In the genomic region with DNA sequence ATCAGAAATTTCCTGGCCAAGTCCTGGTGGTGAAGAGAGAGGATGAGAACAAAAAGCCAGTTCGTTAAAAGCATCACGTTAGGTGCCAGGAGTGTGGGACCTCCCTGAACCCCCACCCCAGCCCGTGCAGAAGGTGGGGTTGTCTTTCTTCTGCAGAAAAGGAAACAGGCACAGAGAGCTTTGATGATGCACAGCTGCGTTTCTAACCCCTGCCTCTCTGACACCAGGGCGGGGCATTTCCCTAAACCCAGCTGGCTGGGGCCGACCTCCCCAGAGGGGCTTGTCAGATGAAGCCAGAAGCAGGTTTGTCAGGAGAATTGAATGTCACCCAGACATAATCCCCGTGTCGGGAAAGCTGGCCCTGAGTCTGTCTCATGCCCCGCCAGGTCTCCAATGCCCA, we compare ENCODE assay signal across 9 cellular contexts.
DNase-seq lines count a peak whose midpoint lies in the region; ATAC-seq and TF ChIP-seq lines count a peak whose summit lies in the region.
"Had no signal": no experiment of that assay in that cellular context is flagged by ENCODE, and none has a peak within 500 bp of the region (broad histone marks: within the 10 kb centered on the region; RNA-seq: fewer than 3 reads in every experiment).

No MANE protein-coding gene starts in this region.

- CTCF ChIA-PET in activated CD4-positive, alpha-beta memory T cell treated with anti-CD3 and anti-CD28 coated beads for 36 hours (lab: Charles Lee) = interaction anchor here (1.0 to 2.4 kb wide), 10 partner anchors 9 to 158 kb away, joined by 3 to 7 read pairs (median 4); no protein-coding TSS in a partner anchor

- H3K4me3 ChIP-seq in GM12865 (ENCODE audit: low read depth, low read length) = no peak overlapping the region

- DNase-seq in GM12865 (ENCODE audit: low read depth) = peak; percentile 58
- peak; percentile 67 for DNase-seq in activated CD4-positive, alpha-beta memory T cell treated with anti-CD3 and anti-CD28 coated beads for 36 hours
- peak; percentile 45 to 48 for DNase-seq in memory B cell (ENCODE audit: low spot score in 2 of 2)
- DNase-seq in NCI-H1436 (lab: John Stamatoyannopoulos, UW) = no peak
- DNase-seq in T1000 (lab: John Stamatoyannopoulos, UW) = no peak
- no peak for DNase-seq in HT-29 (ENCODE audit: low spot score)
- DNase-seq: KBM-7 had no signal

- H3K27me3 Mint-ChIP-seq in activated CD4-positive, alpha-beta memory T cell treated with anti-CD3 and anti-CD28 coated beads for 36 hours = no peaks in the 10 kb centered on the region
- H3K27me3 Mint-ChIP-seq in memory B cell = no peaks in the 10 kb centered on the region

- no peaks in the 10 kb centered on the region for H3K9me3 Mint-ChIP-seq in activated CD4-positive, alpha-beta memory T cell treated with anti-CD3 and anti-CD28 coated beads for 36 hours
- H3K9me3 Mint-ChIP-seq in memory B cell = no peaks in the 10 kb centered on the region

- H3K36me3 Mint-ChIP-seq in activated CD4-positive, alpha-beta memory T cell treated with anti-CD3 and anti-CD28 coated beads for 36 hours = no peaks in the 10 kb centered on the region
- H3K36me3 Mint-ChIP-seq in memory B cell = no peaks in the 10 kb centered on the region

- H3K4me1 Mint-ChIP-seq in activated CD4-positive, alpha-beta memory T cell treated with anti-CD3 and anti-CD28 coated beads for 36 hours (ENCODE audit: low read depth) = peaks cover 94% of the 10 kb centered on the region
- peaks cover 54% of the 10 kb centered on the region for H3K4me1 Mint-ChIP-seq in memory B cell

- POLR2A ChIA-PET in activated CD4-positive, alpha-beta memory T cell treated with anti-CD3 and anti-CD28 coated beads for 36 hours (lab: Charles Lee) = interaction anchor here (0.6 to 4.3 kb wide), 8 partner anchors 11 to 78 kb away, joined by 3 to 40 read pairs (median 4); no protein-coding TSS in a partner anchor

- peak overlapping the region; percentile 76 for H3K27ac Mint-ChIP-seq in activated CD4-positive, alpha-beta memory T cell treated with anti-CD3 and anti-CD28 coated beads for 36 hours
- H3K27ac Mint-ChIP-seq in memory B cell = peak overlapping the region; percentile 91

- intact Hi-C loops in activated CD4-positive, alpha-beta memory T cell treated with anti-CD3 and anti-CD28 coated beads for 36 hours (cut with micrococcal nuclease) = no loop called here

- TF ChIP-seq CTCF in GM12865 (IDR thresholded peaks at IDR 0.05; ENCODE audit: insufficient read depth, low read depth, low read length, missing control alignments) = no peak

- ATAC-seq in HG03135 (IDR thresholded peaks at IDR 0.05; ENCODE audit: unreplicated experiment) (peak; percentile 34), memory B cell (ENCODE audit: low read depth) (peak; percentile 84), GM18511 (IDR thresholded peaks at IDR 0.05; ENCODE audit: unreplicated experiment) (no peak)

- peak overlapping the region; percentile 53 for H3K4me3 Mint-ChIP-seq in activated CD4-positive, alpha-beta memory T cell treated with anti-CD3 and anti-CD28 coated beads for 36 hours
- H3K4me3 Mint-ChIP-seq in memory B cell = peak overlapping the region; percentile 79

Comparison
In these comparisons a context has a peak if more than half of its experiments do, and no peak if none do; other contexts are left out.
1. DNase-seq: peak in GM12865 (single experiment), activated CD4-positive, alpha-beta memory T cell treated with anti-CD3 and anti-CD28 coated beads for 36 hours (single experiment) and memory B cell (2 of 2); none in NCI-H1436 (single experiment), T1000 (single experiment) and HT-29 (single experiment).